ENCODE assay signal across 8 cellular contexts in genomic region chr10:89296227-89296648, GRCh38. TPM values are rescaled to one million over a fixed set of nuclear protein-coding genes. Genes with fewer than 3 reads are reported as not detected.
DNase-seq lines count a peak whose midpoint lies in the region; ATAC-seq and TF ChIP-seq lines count a peak whose summit lies in the region.

No MANE protein-coding gene starts in this region.

- H4K20me1 ChIP-seq in OCI-LY3 (ENCODE audit: insufficient read depth, low read length), result no peaks in the 10 kb centered on the region

- H3K27ac ChIP-seq in OCI-LY3 (ENCODE audit: low read length) (peak overlapping the region; percentile 31), sigmoid colon (peak overlapping the region; percentile 53 to 85 (median 76))

- peaks cover 13% of the 10 kb centered on the region for H3K4me1 Mint-ChIP-seq in activated T-cell treated with anti-CD3 and anti-CD28 coated beads, Interleukin-2, amount 50 U/mL, for 24 hours (ENCODE audit: low read depth)

- H3K4me3 Mint-ChIP-seq in activated T-cell treated with anti-CD3 and anti-CD28 coated beads, Interleukin-2, amount 50 U/mL, for 24 hours, result no peak overlapping the region

- H3K4me3 ChIP-seq in GM06990 (replicated peaks; ENCODE audit: low read depth, low read length) (no peak overlapping the region), OCI-LY3 (ENCODE audit: low read length) (no peak overlapping the region), fibroblast of pulmonary artery (replicated peaks; ENCODE audit: low read depth, low read length) (no peak overlapping the region), sigmoid colon (no peak overlapping the region), H7 (ENCODE audit: insufficient read depth, low read depth, low read length) (no peak overlapping the region)

- H3K4me1 ChIP-seq in OCI-LY3 (ENCODE audit: low read length) (peaks cover 22% of the 10 kb centered on the region), sigmoid colon (peaks cover 0 to 28% (median 25%) of the 10 kb centered on the region in 4 donors)

- 65 to 83% methylated on average over 5 of the region's 5 CpGs for WGBS in sigmoid colon, 2 donors

- peaks cover 3% of the 10 kb centered on the region for H3K9me3 Mint-ChIP-seq in activated T-cell treated with anti-CD3 and anti-CD28 coated beads, Interleukin-2, amount 50 U/mL, for 24 hours

- TF ChIP-seq EP300 in sigmoid colon (IDR thresholded peaks at IDR 0.05), result no peak

- H3K79me2 ChIP-seq in OCI-LY3 (ENCODE audit: low read length), result no peaks in the 10 kb centered on the region

- TF ChIP-seq POLR2A in sigmoid colon (IDR thresholded peaks at IDR 0.05), result no peak

- peaks cover 2% of the 10 kb centered on the region for H3K36me3 Mint-ChIP-seq in activated T-cell treated with anti-CD3 and anti-CD28 coated beads, Interleukin-2, amount 50 U/mL, for 24 hours (ENCODE audit: low read depth)

- intact Hi-C loops in sigmoid colon (cut with DNase I), result no loop called here

- peak; percentile 28 for DNase-seq in GM06990 (ENCODE audit: extremely low read depth, insufficient read length)
- peak; percentile 63 for DNase-seq in fibroblast of pulmonary artery (ENCODE audit: low read depth)
- no peak for DNase-seq in sigmoid colon
- no peak for DNase-seq in H7
- no peak for DNase-seq in stimulated activated CD4-positive, alpha-beta T cell treated with anti-CD3 and anti-CD28 coated beads, Interleukin-12 subunit alpha, Interleukin-12 subunit beta, amount 100 ng/mL, for 4 hours
- DNase-seq in activated T-cell treated with anti-CD3 and anti-CD28 coated beads, Interleukin-2, amount 50 U/mL, for 24 hours, result no peak

- H3K4me2 ChIP-seq in OCI-LY3 (ENCODE audit: low read length), result peak overlapping the region; percentile 60

- no peaks in the 10 kb centered on the region for H3K36me3 ChIP-seq in GM06990 (ENCODE audit: control insufficient read depth, insufficient read depth, low read length)
- H3K36me3 ChIP-seq in OCI-LY3 (replicated peaks; ENCODE audit: low read depth, low read length), result no peaks in the 10 kb centered on the region
- H3K36me3 ChIP-seq in sigmoid colon, result no peaks in the 10 kb centered on the region
- no peaks in the 10 kb centered on the region for H3K36me3 ChIP-seq in H7 (replicated peaks; ENCODE audit: control insufficient read depth, insufficient read depth, low read length)

- TF ChIP-seq CTCF in GM06990 (IDR thresholded peaks at IDR 0.05; ENCODE audit: insufficient read depth, low read length, poor library complexity, severe bottlenecking) (no peak), OCI-LY3 (IDR thresholded peaks at IDR 0.05; ENCODE audit: low read depth, low read length) (no peak), fibroblast of pulmonary artery (IDR thresholded peaks at IDR 0.05; ENCODE audit: low read length, missing control alignments) (no peak), sigmoid colon (IDR thresholded peaks at IDR 0.05) (no peak)

- H3K27me3 ChIP-seq in GM06990 (replicated peaks; ENCODE audit: control insufficient read depth, insufficient read depth, low read length), result no peaks in the 10 kb centered on the region
- no peaks in the 10 kb centered on the region for H3K27me3 ChIP-seq in OCI-LY3 (ENCODE audit: low read depth, low read length)
- H3K27me3 ChIP-seq in sigmoid colon, result no peaks in the 10 kb centered on the region
- H3K27me3 ChIP-seq in H7 (ENCODE audit: control insufficient read depth, insufficient read depth, low read length), result no peaks in the 10 kb centered on the region

- no peaks in the 10 kb centered on the region for H3K27me3 Mint-ChIP-seq in activated T-cell treated with anti-CD3 and anti-CD28 coated beads, Interleukin-2, amount 50 U/mL, for 24 hours

- no peak overlapping the region for H3K27ac Mint-ChIP-seq in activated T-cell treated with anti-CD3 and anti-CD28 coated beads, Interleukin-2, amount 50 U/mL, for 24 hours

- no peak overlapping the region; the same call in 1 of the 2 replicates for H3K9ac ChIP-seq in OCI-LY3 (ENCODE audit: low read length)

- ATAC-seq in HG02970 (IDR thresholded peaks at IDR 0.05; ENCODE audit: low FRiP score, unreplicated experiment), result no peak

- no peak overlapping the region for H2AFZ ChIP-seq in OCI-LY3 (ENCODE audit: low read depth, low read length)

- H3K9me3 ChIP-seq in OCI-LY3 (ENCODE audit: insufficient read depth, low read length) (no peaks in the 10 kb centered on the region), sigmoid colon (no peaks in the 10 kb centered on the region)

RNA-seq across cellular contexts. Expression of gene IFIT2, which starts 5.6 kb away (rescaled TPM):
- 1 to 10 TPM; 2.0 to 6.8 (median 3.2) TPM for total RNA-seq in sigmoid colon
- 10 to 100 TPM in 1 of 3 donors, 1 to 10 TPM in 2; 3.9 to 13.9 (median 6.6) TPM for polyA plus RNA-seq in sigmoid colon
- total RNA-seq in H7 (2014; rRNA removed; shearing (Covaris generic)), result 0.18 and 0.45 TPM in 2 replicates

RNA-seq across cellular contexts. Expression of gene IFIT3, which starts 31.6 kb away (rescaled TPM):
- 10 to 100 TPM in 2 of 4 donors, 1 to 10 TPM in 2; 8.0 to 20.7 (median 10.5) TPM for total RNA-seq in sigmoid colon
- 10 to 100 TPM in 1 of 3 donors, 1 to 10 TPM in 2; 4.9 to 36.1 (median 7.2) TPM for polyA plus RNA-seq in sigmoid colon
- 0.22 and 0.45 TPM in 2 replicates for total RNA-seq in H7 (2014; rRNA removed; shearing (Covaris generic))

RNA-seq across cellular contexts. Expression of gene LIPA, which starts 44.7 kb away (rescaled TPM):
- 10 to 100 TPM; 23.1 to 35.7 (median 31.4) TPM for total RNA-seq in sigmoid colon
- 100 to 1,000 TPM in 1 of 3 donors, 10 to 100 TPM in 2; 31.2 to 240 (median 37.6) TPM for polyA plus RNA-seq in sigmoid colon
- 10.1 and 14.9 TPM in 2 replicates for total RNA-seq in H7 (2014; rRNA removed; shearing (Covaris generic))

Comparison
In these comparisons a context has a peak if more than half of its experiments do, and no peak if none do; other contexts are left out.
1. DNase-seq: peak in GM06990 (single experiment) and fibroblast of pulmonary artery (single experiment); none in sigmoid colon (single experiment), H7 (single experiment), stimulated activated CD4-positive, alpha-beta T cell treated with anti-CD3 and anti-CD28 coated beads, Interleukin-12 subunit alpha, Interleukin-12 subunit beta, amount 100 ng/mL, for 4 hours (single experiment) and activated T-cell treated with anti-CD3 and anti-CD28 coated beads, Interleukin-2, amount 50 U/mL, for 24 hours (single experiment).